ENCODE assay signal across 1 cellular context in genomic region chr2:28374331-28374730, GRCh38.
TF ChIP-seq lines count a peak whose summit lies in the region.

No MANE protein-coding gene starts in this region.

TF ChIP-seq in H1, 55 proteins besides CTCF, POLR2A, EP300 and RAD21 (continued from another document):
- TF ChIP-seq USF2 (IDR thresholded peaks at IDR 0.05; ENCODE audit: low read length) (no peak), SIN3A (conservative IDR thresholded peaks at IDR 0.05 in 1 of 2, IDR thresholded peaks at IDR 0.05 in 1 of 2; ENCODE audit: low read depth in 1 of 2, low read length in 2 of 2) (no peak), CTBP2 (IDR thresholded peaks at IDR 0.05; ENCODE audit: borderline replicate concordance, insufficient read depth, insufficient read length, low read length) (no peak)
TF ChIP-seq in H1: peak in this region for 0.
